ENCODE assay signal across 9 cellular contexts in genomic region chrX:2828404-2829065, GRCh38. TPM values are rescaled to one million over a fixed set of nuclear protein-coding genes. Genes with fewer than 3 reads are reported as not detected.
DNase-seq lines count a peak whose midpoint lies in the region; ATAC-seq and TF ChIP-seq lines count a peak whose summit lies in the region.
"Had no signal": no experiment of that assay in that cellular context is flagged by ENCODE, and none has a peak within 500 bp of the region (broad histone marks: within the 10 kb centered on the region; RNA-seq: fewer than 3 reads in every experiment).

Gene GYG2, plus strand, starts transcription at chrX:2828930. Its CDS starts 1,259 bp downstream, at chrX:2830189.

- H3K36me3 ChIP-seq in WERI-Rb-1 (no peaks in the 10 kb centered on the region; the same call in 1 of the 2 replicates), sigmoid colon (no peaks in the 10 kb centered on the region)

- ATAC-seq in right cardiac atrium, result peak; percentile 36
- ATAC-seq in HG03025 (IDR thresholded peaks at IDR 0.05; ENCODE audit: low FRiP score, unreplicated experiment), result no peak
- ATAC-seq in GM21381 (IDR thresholded peaks at IDR 0.05; ENCODE audit: unreplicated experiment), result no peak

- intact Hi-C loops in right cardiac atrium (cut with DNase I) (no loop called here), sigmoid colon (cut with DNase I) (no loop called here)

- H3K27me3 ChIP-seq in WERI-Rb-1 (ENCODE audit: insufficient read depth, low read depth, severe bottlenecking), result no peaks in the 10 kb centered on the region
- no peaks in the 10 kb centered on the region for H3K27me3 ChIP-seq in right cardiac atrium (ENCODE audit: control insufficient read depth, insufficient read depth)
- peaks cover 0 to 7% (median 4%) of the 10 kb centered on the region in 3 donors for H3K27me3 ChIP-seq in sigmoid colon

- TF ChIP-seq EP300 in sigmoid colon (IDR thresholded peaks at IDR 0.05), result no peak

- in situ Hi-C loops in GM13977 (cut with MboI; ENCODE audit: low pct_unique_long_range_greater_than_20kb, low sequenced_read_pairs, unreplicated experiment), result no loop called here

- H3K4me1 ChIP-seq in right cardiac atrium (ENCODE audit: control insufficient read depth, insufficient read depth, low read length) (no peaks in the 10 kb centered on the region), sigmoid colon (peaks cover 0 to 15% (median 3%) of the 10 kb centered on the region in 4 donors)

- no peaks in the 10 kb centered on the region for H3K9me3 ChIP-seq in WERI-Rb-1 (ENCODE audit: severe bottlenecking)
- H3K9me3 ChIP-seq in right cardiac atrium (ENCODE audit: control insufficient read depth, low read length), result no peaks in the 10 kb centered on the region
- no peaks in the 10 kb centered on the region for H3K9me3 ChIP-seq in sigmoid colon

- DNase-seq in GOT3 (lab: John Stamatoyannopoulos, UW), result peak; percentile 10
- peak; percentile 61 for DNase-seq in WERI-Rb-1
- DNase-seq in right cardiac atrium, result peak in 1 of 3 donors; percentile 42
- DNase-seq in sigmoid colon, result no peak
- DNase-seq in NCI-H2029 treated with DMSO at 0.1 percent for 48 hours (lab: John Stamatoyannopoulos, UW), result no peak
- no peak for DNase-seq in GM13977 (ENCODE audit: low spot score)

- 9% methylated on average over 57 of the region's 63 CpGs for WGBS in right cardiac atrium
- 13 to 14% methylated on average over 63 of the region's 63 CpGs for WGBS in sigmoid colon, 2 donors

- TF ChIP-seq POLR2A in sigmoid colon (IDR thresholded peaks at IDR 0.05), result no peak

- H3K4me3 ChIP-seq in WERI-Rb-1 (ENCODE audit: low read depth, low read length) (peak within 1 kb of the TSS; percentile 61), right cardiac atrium (ENCODE audit: low read length) (peak within 1 kb of the TSS; percentile 52), sigmoid colon (peak within 1 kb of the TSS; percentile 12 to 57 (median 47))

- TF ChIP-seq CTCF in WERI-Rb-1 (IDR thresholded peaks at IDR 0.05; ENCODE audit: low read depth, low read length) (no peak), sigmoid colon (IDR thresholded peaks at IDR 0.05) (no peak), GM13977 (IDR thresholded peaks at IDR 0.05; ENCODE audit: extremely low read depth, insufficient read depth, missing control alignments) (no peak)

- H3K27ac ChIP-seq in WERI-Rb-1 (no peak within 1 kb of the TSS), right cardiac atrium (ENCODE audit: low read length) (no peak within 1 kb of the TSS), sigmoid colon (no peak within 1 kb of the TSS)

RNA-seq across cellular contexts. Expression of gene GYG2, which starts in this region (rescaled TPM):
- total RNA-seq in right cardiac atrium, result 1 to 10 TPM in 2 of 4 donors, under 1 TPM in 2; 0.26 to 4.5 (median 1.1) TPM
- 1.1 TPM for polyA plus RNA-seq in right cardiac atrium
- total RNA-seq in sigmoid colon, result 1 to 10 TPM; 1.6 to 5.0 (median 3.4) TPM
- polyA plus RNA-seq in sigmoid colon, result 1 to 10 TPM; 3.2 to 6.0 (median 5.4) TPM
- total RNA-seq: T-helper 2 cell treated with Interferon-gamma antibody and Interleukin-4, amounts not matched to agents 100 ng/mL and 5 ng/mL, for 36 hours had no signal

Comparison
In these comparisons a context has a peak if more than half of its experiments do, and no peak if none do; other contexts are left out.
1. DNase-seq: peak in GOT3 (single experiment) and WERI-Rb-1 (single experiment); none in sigmoid colon (single experiment), NCI-H2029 treated with DMSO at 0.1 percent for 48 hours (single experiment) and GM13977 (single experiment).
2. ATAC-seq: peak in right cardiac atrium (2 of 2); none in HG03025 (single experiment) and GM21381 (single experiment).
3. Peak in every context shown above with its lines, with median percentiles within 50 percentile points of each other: H3K4me3 ChIP-seq.